13 cellular contexts compared by ENCODE assay signal in genomic region chr12:113232232-113232615, GRCh38. TPM values are rescaled to one million over a fixed set of nuclear protein-coding genes. Genes with fewer than 3 reads are reported as not detected.
DNase-seq lines count a peak whose midpoint lies in the region; ATAC-seq, FAIRE-seq and TF ChIP-seq lines count a peak whose summit lies in the region.
"Had no signal": no experiment of that assay in that cellular context is flagged by ENCODE, and none has a peak within 500 bp of the region (broad histone marks: within the 10 kb centered on the region; RNA-seq: fewer than 3 reads in every experiment).

No MANE protein-coding gene starts in this region.

- intact Hi-C loops in dendritic cell treated with granulocyte-macrophage colony-stimulating factor and Interleukin-4, amounts not matched to agents 40 ng/mL and 50 ng/mL, for 4 days (cut with micrococcal nuclease): loop anchor here (5.0 kb wide), 1 partner anchor 35 kb away; no protein-coding TSS in a partner anchor
- intact Hi-C loops in pancreas (cut with DNase I): no loop called here

- peaks cover 0 to 83% (median 0%) of the 10 kb centered on the region in 11 experiments; a peak in 9 of 22 replicates for H3K36me3 ChIP-seq in BLaER1 treated with 17β-estradiol and CSF1 and Interleukin-3, amounts not matched to agents 10 nM and 100 nM
- H3K36me3 ChIP-seq in Karpas-422 (ENCODE audit: insufficient read depth, low read length): peaks cover 44% of the 10 kb centered on the region
- H3K36me3 ChIP-seq in pancreas: peaks cover 0 to 63% (median 18%) of the 10 kb centered on the region in 3 donors

- no peaks in the 10 kb centered on the region for H3K9me2 ChIP-seq in Karpas-422 (replicated peaks; ENCODE audit: insufficient read depth, low read length)

- no peak overlapping the region for H2AFZ ChIP-seq in Karpas-422 (ENCODE audit: low read length)

- no peak overlapping the region for H3K4me3 ChIP-seq in BLaER1 treated with 17β-estradiol and CSF1 and Interleukin-3, amounts not matched to agents 10 nM and 100 nM
- H3K4me3 ChIP-seq in Karpas-422 (ENCODE audit: low read length) (peak overlapping the region; percentile 55), pancreas (no peak overlapping the region)

- peaks cover 24% of the 10 kb centered on the region for H3K79me2 ChIP-seq in Karpas-422 (ENCODE audit: low read length)

- H3K27ac Mint-ChIP-seq in dendritic cell treated with granulocyte-macrophage colony-stimulating factor and Interleukin-4, amounts not matched to agents 40 ng/mL and 50 ng/mL, for 4 days: peak overlapping the region; percentile 91

- no peak overlapping the region for H3K4me3 Mint-ChIP-seq in dendritic cell treated with granulocyte-macrophage colony-stimulating factor and Interleukin-4, amounts not matched to agents 40 ng/mL and 50 ng/mL, for 4 days

- FAIRE-seq in pancreas (lab: Jason Lieb, UNC): no peak
- FAIRE-seq: TTC549, urothelium cell line had no signal

- peaks cover 0 to 7% (median 0%) of the 10 kb centered on the region in 11 experiments; a peak in 5 of 22 replicates for H3K9me3 ChIP-seq in BLaER1 treated with 17β-estradiol and CSF1 and Interleukin-3, amounts not matched to agents 10 nM and 100 nM (replicated peaks in 1 of 11)
- H3K9me3 ChIP-seq in Karpas-422 (ENCODE audit: low read length) (no peaks in the 10 kb centered on the region), pancreas (no peaks in the 10 kb centered on the region)

- ATAC-seq in pancreas (no peak), HG02973 (IDR thresholded peaks at IDR 0.05; ENCODE audit: unreplicated experiment) (no peak)

- peaks cover 94% of the 10 kb centered on the region for H3K36me3 Mint-ChIP-seq in dendritic cell treated with granulocyte-macrophage colony-stimulating factor and Interleukin-4, amounts not matched to agents 40 ng/mL and 50 ng/mL, for 4 days (ENCODE audit: low read depth)

- H3K9me3 Mint-ChIP-seq in dendritic cell treated with granulocyte-macrophage colony-stimulating factor and Interleukin-4, amounts not matched to agents 40 ng/mL and 50 ng/mL, for 4 days: no peaks in the 10 kb centered on the region
- H3K9me3 Mint-ChIP-seq: CD4-positive, CD25-positive, alpha-beta regulatory T cell; effector memory CD8-positive, alpha-beta T cell had no signal

- peaks cover 0 to 43% (median 0%) of the 10 kb centered on the region in 11 experiments; a peak in 6 of 22 replicates for H4K20me1 ChIP-seq in BLaER1 treated with 17β-estradiol and CSF1 and Interleukin-3, amounts not matched to agents 10 nM and 100 nM
- no peaks in the 10 kb centered on the region for H4K20me1 ChIP-seq in Karpas-422 (ENCODE audit: insufficient read depth, low read depth, low read length)

- peaks cover 0 to 45% (median 21%) of the 10 kb centered on the region in 11 experiments; a peak in 13 of 22 replicates for H3K27me3 ChIP-seq in BLaER1 treated with 17β-estradiol and CSF1 and Interleukin-3, amounts not matched to agents 10 nM and 100 nM
- H3K27me3 ChIP-seq in Karpas-422 (ENCODE audit: low read length) (no peaks in the 10 kb centered on the region), pancreas (no peaks in the 10 kb centered on the region)

- H3K27me3 Mint-ChIP-seq in dendritic cell treated with granulocyte-macrophage colony-stimulating factor and Interleukin-4, amounts not matched to agents 40 ng/mL and 50 ng/mL, for 4 days: no peaks in the 10 kb centered on the region
- H3K27me3 Mint-ChIP-seq: CD4-positive, CD25-positive, alpha-beta regulatory T cell; effector memory CD8-positive, alpha-beta T cell had no signal

- peaks cover 100% of the 10 kb centered on the region for H3K4me1 Mint-ChIP-seq in dendritic cell treated with granulocyte-macrophage colony-stimulating factor and Interleukin-4, amounts not matched to agents 40 ng/mL and 50 ng/mL, for 4 days (ENCODE audit: low read depth)

- H3K4me2 ChIP-seq in BLaER1 treated with 17β-estradiol and CSF1 and Interleukin-3, amounts not matched to agents 10 nM and 100 nM: peak overlapping the region; percentile 64 to 98 (median 78)
- peak overlapping the region; percentile 78 for H3K4me2 ChIP-seq in Karpas-422 (ENCODE audit: low read depth, low read length, poor library complexity, severe bottlenecking)

- no peak for DNase-seq in Karpas-422
- no peak for DNase-seq in pancreas
- no peak for DNase-seq in ecto neural progenitor cell (ENCODE audit: low spot score)
- DNase-seq in CD1c-positive myeloid dendritic cell (ENCODE audit: extremely low spot score): no peak
- DNase-seq in NCI-H187 (lab: John Stamatoyannopoulos, UW): no peak
- DNase-seq: activated gamma-delta T cell; CD4-positive, CD25-positive, alpha-beta regulatory T cell; effector memory CD8-positive, alpha-beta T cell had no signal

- peak overlapping the region in 5 of 11 experiments; percentile 65 to 73 (median 69); a peak in 9 of 22 replicates for H3K9ac ChIP-seq in BLaER1 treated with 17β-estradiol and CSF1 and Interleukin-3, amounts not matched to agents 10 nM and 100 nM
- H3K9ac ChIP-seq in Karpas-422 (ENCODE audit: low read length): peak overlapping the region; percentile 65

- no peak for TF ChIP-seq CTCF in pancreas (IDR thresholded peaks at IDR 0.05)

- H3K27ac ChIP-seq in BLaER1 treated with 17β-estradiol and CSF1 and Interleukin-3, amounts not matched to agents 10 nM and 100 nM: peak overlapping the region in 7 of 11 experiments; percentile 23 to 81 (median 79); a peak in 11 of 22 replicates
- H3K27ac ChIP-seq in Karpas-422 (ENCODE audit: low read length): peak overlapping the region; percentile 90
- H3K27ac ChIP-seq in pancreas: peak overlapping the region in 3 of 4 donors; percentile 22 to 72 (median 61)

- 88 to 92% methylated on average over 10 of the region's 10 CpGs for WGBS in pancreas, 2 donors

- peaks cover 40 to 100% (median 61%) of the 10 kb centered on the region in 10 experiments for H3K4me1 ChIP-seq in BLaER1 treated with 17β-estradiol and CSF1 and Interleukin-3, amounts not matched to agents 10 nM and 100 nM
- peaks cover 59% of the 10 kb centered on the region for H3K4me1 ChIP-seq in Karpas-422 (ENCODE audit: low read length)
- peaks cover 0 to 33% (median 0%) of the 10 kb centered on the region in 3 donors for H3K4me1 ChIP-seq in pancreas

RNA-seq across cellular contexts. Expression of gene TPCN1, which starts 11.0 kb away (rescaled TPM):
- 43.9 and 46.4 TPM in 2 replicates for total RNA-seq in Karpas-422 (2014; rRNA removed; shearing (Covaris generic); ENCODE audit: low replicate concordance)
- total RNA-seq in pancreas: 10 to 100 TPM; 39.4 to 80.4 (median 52.0) TPM
- 10 to 100 TPM; 73.1 to 83.4 TPM for polyA plus RNA-seq in pancreas

RNA-seq across cellular contexts. Expression of gene RITA1, which starts 46.7 kb away (rescaled TPM):
- 34.3 and 47.3 TPM in 2 replicates for total RNA-seq in Karpas-422 (2014; rRNA removed; shearing (Covaris generic); ENCODE audit: low replicate concordance)
- total RNA-seq in pancreas: 1 to 10 TPM; 4.8 to 8.6 (median 5.4) TPM
- polyA plus RNA-seq in pancreas: 1 to 10 TPM; 5.0 to 8.9 TPM

RNA-seq across cellular contexts. Expression of gene DDX54, which starts 46.9 kb away (rescaled TPM):
- total RNA-seq in Karpas-422 (2014; rRNA removed; shearing (Covaris generic); ENCODE audit: low replicate concordance): 28.2 and 81.5 TPM in 2 replicates
- 10 to 100 TPM; 30.0 to 71.4 (median 54.6) TPM for total RNA-seq in pancreas
- 10 to 100 TPM; 51.8 to 59.7 TPM for polyA plus RNA-seq in pancreas
